In the genomic region with DNA sequence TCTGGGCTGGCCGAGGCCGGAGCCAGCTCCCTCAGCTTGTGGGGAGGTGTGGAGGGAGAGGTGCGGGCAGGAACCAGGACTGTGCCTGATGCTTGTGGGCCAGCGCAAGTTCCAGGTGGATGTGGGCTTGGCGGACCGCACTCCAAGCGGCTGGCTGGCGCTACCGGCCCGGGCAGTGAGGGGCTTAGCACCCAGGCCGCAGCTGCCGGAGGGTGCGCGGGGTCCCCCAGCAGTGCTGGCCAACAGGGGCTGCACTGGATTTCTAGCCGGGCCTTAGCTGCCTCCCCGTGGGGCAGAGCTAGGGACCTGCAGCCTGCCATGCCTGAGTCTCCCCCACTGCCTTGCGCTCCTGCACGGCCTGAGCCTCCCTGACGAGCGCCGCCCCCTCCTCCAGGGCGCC, we compare ENCODE assay signal across 24 cellular contexts.
"Had no signal": no experiment of that assay in that cellular context is flagged by ENCODE, and none has a peak within 500 bp of the region (broad histone marks: within the 10 kb centered on the region; RNA-seq: fewer than 3 reads in every experiment).

No MANE protein-coding gene starts in this region.

- H3K27me3 ChIP-seq: colonic mucosa, foreskin keratinocyte, gastrocnemius medialis had no signal

- H3K27ac ChIP-seq: colonic mucosa, coronary artery, dorsolateral prefrontal cortex, epithelial cell of prostate, esophagus muscularis mucosa, esophagus squamous epithelium, foreskin keratinocyte, gastrocnemius medialis, gastroesophageal sphincter, heart left ventricle had no signal

- ATAC-seq: effector memory CD8-positive, alpha-beta T cell; esophagus mucosa; foreskin keratinocyte; gastrocnemius medialis; gastroesophageal sphincter; heart left ventricle had no signal

- H3K4me3 Mint-ChIP-seq: dendritic cell treated with granulocyte-macrophage colony-stimulating factor and Interleukin-4, amounts not matched to agents 40 ng/mL and 50 ng/mL, for 4 days; effector memory CD8-positive, alpha-beta T cell; endodermal cell had no signal

- H3K27ac Mint-ChIP-seq: dendritic cell treated with granulocyte-macrophage colony-stimulating factor and Interleukin-4, amounts not matched to agents 40 ng/mL and 50 ng/mL, for 4 days; effector memory CD8-positive, alpha-beta T cell; endodermal cell had no signal

- H3K36me3 ChIP-seq: colonic mucosa, esophagus muscularis mucosa, esophagus squamous epithelium, gastrocnemius medialis, gastroesophageal sphincter, heart left ventricle had no signal

- H3K4me3 ChIP-seq: colonic mucosa, coronary artery, dorsolateral prefrontal cortex, esophagus muscularis mucosa, esophagus squamous epithelium, gastrocnemius medialis, gastroesophageal sphincter, heart left ventricle had no signal

- H3K9me3 Mint-ChIP-seq: dendritic cell treated with granulocyte-macrophage colony-stimulating factor and Interleukin-4, amounts not matched to agents 40 ng/mL and 50 ng/mL, for 4 days; effector memory CD8-positive, alpha-beta T cell had no signal

- H3K4me1 ChIP-seq: colonic mucosa, esophagus muscularis mucosa, esophagus squamous epithelium, foreskin keratinocyte, gastrocnemius medialis, gastroesophageal sphincter, heart left ventricle had no signal

- H3K9me3 ChIP-seq: colonic mucosa, esophagus squamous epithelium, gastrocnemius medialis, heart left ventricle had no signal

- DNase-seq: colonic mucosa; cortex of kidney; dermis blood vessel endothelial cell; dorsolateral prefrontal cortex; effector CD4-positive, alpha-beta T cell; effector CD8-positive, alpha-beta T cell; effector memory CD4-positive, alpha-beta T cell; effector memory CD8-positive, alpha-beta T cell; endodermal cell; erythroblast; esophagus squamous epithelium; foreskin fibroblast; foreskin keratinocyte; foreskin melanocyte; gastrocnemius medialis; glutamatergic neuron; head of caudate nucleus had no signal
